In the genomic region with DNA sequence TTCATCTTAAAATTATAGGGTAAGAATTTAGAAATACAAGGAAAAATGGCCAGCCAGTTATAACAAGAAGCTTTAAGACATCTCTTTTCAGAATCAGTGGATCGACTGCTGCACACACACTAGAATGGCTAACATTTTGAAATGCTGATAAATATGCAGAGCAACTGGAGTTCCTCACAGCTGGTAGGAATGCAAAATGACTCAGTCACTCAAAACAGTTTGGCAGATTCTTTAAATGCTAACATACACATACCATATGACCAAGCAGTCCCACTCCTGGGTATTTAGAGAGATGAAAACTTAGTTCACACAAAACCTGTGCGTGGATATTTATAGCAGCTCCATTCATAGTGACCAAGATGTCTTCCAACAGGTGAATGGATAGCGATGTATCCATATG, we compare ENCODE assay signal across 20 cellular contexts.
"Had no signal": no experiment of that assay in that cellular context is flagged by ENCODE, and none has a peak within 500 bp of the region (broad histone marks: within the 10 kb centered on the region; RNA-seq: fewer than 3 reads in every experiment).

No MANE protein-coding gene starts in this region.

- H3K4me1 ChIP-seq: ascending aorta had no signal

- ATAC-seq: activated CD8-positive, alpha-beta T cell treated with anti-CD3 and anti-CD28 coated beads, Interleukin-2, amount 10 ng/mL, durations not matched to agents 7 days and 5 days; gastroesophageal sphincter; heart right ventricle; pancreas; stimulated activated effector memory CD8-positive, alpha-beta T cell treated with anti-CD3 and anti-CD28 coated beads, Interleukin-12 subunit alpha, Interleukin-12 subunit beta, amount 100 ng/mL, for 72 hours had no signal

- FAIRE-seq: endothelial cell of umbilical vein, islet of Langerhans, pancreas had no signal

- H3K27me3 ChIP-seq: ascending aorta, gastroesophageal sphincter, heart right ventricle, pancreas, sigmoid colon had no signal

- DNase-seq: activated CD4-positive, alpha-beta T cell treated with anti-CD3 and anti-CD28 coated beads, Interleukin-2, amount 10 ng/mL, durations not matched to agents 24 days and 14 days; activated CD4-positive, CD25-positive, alpha-beta regulatory T cell; activated CD8-positive, alpha-beta memory T cell treated with anti-CD3 and anti-CD28 coated beads, Interleukin-2, amount 50 U/mL, for 4 hours; activated CD8-positive, alpha-beta T cell treated with anti-CD3 and anti-CD28 coated beads, Interleukin-2, amount 10 ng/mL, durations not matched to agents 7 days and 5 days; activated gamma-delta T cell; activated T-cell treated with anti-CD3 and anti-CD28 coated beads, Interleukin-2, amount 50 U/mL, for 48 hours; caudate nucleus; cortex of kidney; effector CD8-positive, alpha-beta T cell; heart right ventricle; pancreas; sigmoid colon; stimulated activated CD4-positive, alpha-beta T cell treated with anti-CD3 and anti-CD28 coated beads, Interleukin-2, amount 100 ng/mL, for 24 hours had no signal

- H3K4me3 ChIP-seq: ascending aorta, gastroesophageal sphincter, heart right ventricle, lung, pancreas, sigmoid colon had no signal

- H3K4me1 Mint-ChIP-seq: activated CD4-positive, alpha-beta T cell treated with anti-CD3 and anti-CD28 coated beads, Interleukin-2, amount 10 ng/mL, durations not matched to agents 24 days and 14 days; stimulated activated effector memory CD8-positive, alpha-beta T cell treated with anti-CD3 and anti-CD28 coated beads, Interleukin-12 subunit alpha, Interleukin-12 subunit beta, amount 100 ng/mL, for 72 hours had no signal

- H3K27me3 Mint-ChIP-seq: activated CD4-positive, alpha-beta T cell treated with anti-CD3 and anti-CD28 coated beads, Interleukin-2, amount 10 ng/mL, durations not matched to agents 24 days and 14 days; activated naive CD8-positive, alpha-beta T cell had no signal

- H3K4me3 Mint-ChIP-seq: activated CD4-positive, alpha-beta T cell treated with anti-CD3 and anti-CD28 coated beads, Interleukin-2, amount 10 ng/mL, durations not matched to agents 24 days and 14 days; activated CD8-positive, alpha-beta T cell treated with anti-CD3 and anti-CD28 coated beads, Interleukin-2, amount 10 ng/mL, durations not matched to agents 7 days and 5 days; activated naive CD8-positive, alpha-beta T cell; stimulated activated effector memory CD8-positive, alpha-beta T cell treated with anti-CD3 and anti-CD28 coated beads, Interleukin-12 subunit alpha, Interleukin-12 subunit beta, amount 100 ng/mL, for 72 hours had no signal

- H3K9me3 Mint-ChIP-seq: activated CD4-positive, alpha-beta T cell treated with anti-CD3 and anti-CD28 coated beads, Interleukin-2, amount 10 ng/mL, durations not matched to agents 24 days and 14 days; stimulated activated effector memory CD8-positive, alpha-beta T cell treated with anti-CD3 and anti-CD28 coated beads, Interleukin-12 subunit alpha, Interleukin-12 subunit beta, amount 100 ng/mL, for 72 hours had no signal

- H3K9me3 ChIP-seq: ascending aorta, gastroesophageal sphincter, heart right ventricle, pancreas, sigmoid colon had no signal

- H3K27ac Mint-ChIP-seq: activated CD4-positive, alpha-beta T cell treated with anti-CD3 and anti-CD28 coated beads, Interleukin-2, amount 10 ng/mL, durations not matched to agents 24 days and 14 days; activated CD8-positive, alpha-beta T cell treated with anti-CD3 and anti-CD28 coated beads, Interleukin-2, amount 10 ng/mL, durations not matched to agents 7 days and 5 days; activated naive CD8-positive, alpha-beta T cell; stimulated activated effector memory CD8-positive, alpha-beta T cell treated with anti-CD3 and anti-CD28 coated beads, Interleukin-12 subunit alpha, Interleukin-12 subunit beta, amount 100 ng/mL, for 72 hours had no signal

- H3K27ac ChIP-seq: ascending aorta, gastroesophageal sphincter, heart right ventricle, pancreas, sigmoid colon had no signal

- H3K36me3 ChIP-seq: pancreas had no signal
